8 cellular contexts compared by ENCODE assay signal in genomic region chr2:37083873-37084792, GRCh38. TPM values are rescaled to one million over a fixed set of nuclear protein-coding genes. Genes with fewer than 3 reads are reported as not detected.
DNase-seq lines count a peak whose midpoint lies in the region; ATAC-seq, FAIRE-seq and TF ChIP-seq lines count a peak whose summit lies in the region.

GPATCH11 (plus strand) TSS chr2:37084518; CDS start chr2:37088382, 3,864 bp downstream.
HEATR5B (minus strand) TSS chr2:37084372; CDS start chr2:37083414, 958 bp downstream.

- DNase-seq in Caco-2 = peak; percentile 98 to 99
- peak; percentile 99 for DNase-seq in HTR-8/SVneo (ENCODE audit: insufficient read length, low spot score)
- peak; percentile 90 for DNase-seq in NOMO-1 treated with DMSO at 0.1 percent for 48 hours (lab: John Stamatoyannopoulos, UW; ENCODE audit: unreplicated experiment)
- peak; percentile 75 to 83 (median 83) for DNase-seq in activated CD8-positive, alpha-beta memory T cell treated with anti-CD3 and anti-CD28 coated beads for 48 hours (ENCODE audit: low read depth in 2 of 3, low spot score in 2 of 3)
- peak; percentile 99 for DNase-seq in endothelial cell of umbilical vein (ENCODE audit: low read depth, low spot score)
- peak; percentile 91 to 96 for DNase-seq in mesothelial cell of epicardium (ENCODE audit: low spot score in 2 of 2, unreplicated experiment in 2 of 2)
- DNase-seq in stimulated activated CD8-positive, alpha-beta memory T cell treated with anti-CD3 and anti-CD28 coated beads, Interleukin-15, amount 100 ng/mL, for 48 hours (ENCODE audit: low read depth in 2 of 2) = peak; percentile 90 to 91

- H2AFZ ChIP-seq in endothelial cell of umbilical vein (ENCODE audit: low read depth, low read length) = peak within 1 kb of the TSS; percentile 98

- TF ChIP-seq CTCF in Caco-2 (IDR thresholded peaks at IDR 0.05; ENCODE audit: insufficient read depth in 1 of 2, low read depth in 1 of 2, low read length in 1 of 2, severe bottlenecking in 1 of 2, unreplicated experiment in 1 of 2) = no peak
- no peak for TF ChIP-seq CTCF in endothelial cell of umbilical vein (IDR thresholded peaks at IDR 0.05; ENCODE audit: extremely low read depth in 1 of 2, insufficient read depth in 1 of 2, low read depth in 1 of 2, low read length in 2 of 2)
- TF ChIP-seq CTCF in mesothelial cell of epicardium (IDR thresholded peaks at IDR 0.05; ENCODE audit: unreplicated experiment) = no peak

- POLR2A ChIA-PET in Caco-2 (lab: Charles Lee) (interaction anchor here (0.5 to 1.3 kb wide), 5 partner anchors 35 to 117 kb away, joined by 3 to 7 read pairs (median 3); partner anchors contain the start of genes CEBPZOS and EIF2AK2), endothelial cell of umbilical vein (lab: Charles Lee) (no interaction called here)

- H3K4me3 Mint-ChIP-seq in Caco-2 (ENCODE audit: unreplicated experiment) (no peak within 1 kb of the TSS), mesothelial cell of epicardium (no peak within 1 kb of the TSS)

- H3K27ac Mint-ChIP-seq in Caco-2 (ENCODE audit: unreplicated experiment) (no peak within 1 kb of the TSS), mesothelial cell of epicardium (no peak within 1 kb of the TSS)

- FAIRE-seq in HTR-8/SVneo (lab: Jason Lieb, UNC) = peak; percentile 86
- FAIRE-seq in endothelial cell of umbilical vein (lab: Jason Lieb, UNC) = peak; percentile 93

- H3K4me1 ChIP-seq in Caco-2 (peaks cover 16% of the 10 kb centered on the region), endothelial cell of umbilical vein (ENCODE audit: control insufficient read depth, extremely low read depth, insufficient read depth, low read length) (peaks cover 32% of the 10 kb centered on the region)

- no peaks in the 10 kb centered on the region for H3K9me3 ChIP-seq in Caco-2
- no peaks in the 10 kb centered on the region for H3K9me3 ChIP-seq in endothelial cell of umbilical vein (replicated peaks; ENCODE audit: control insufficient read depth, insufficient read depth, low read length)

- intact Hi-C loops in Caco-2 (cut with micrococcal nuclease; ENCODE audit: unreplicated experiment) (loop anchor here (1.0 to 5.0 kb wide), 2 partner anchors 117 to 304 kb away; partner anchors contain the start of gene STRN), endothelial cell of umbilical vein (cut with micrococcal nuclease) (loop anchor here (5.0 kb wide), 1 partner anchor 117 kb away; the partner anchor contains the start of gene STRN)

- dilution Hi-C loops in endothelial cell of umbilical vein (cut with MboI; ENCODE audit: extremely low pct_ligation_motif_present, low sequenced_read_pairs) = no loop called here

- H3K4me1 Mint-ChIP-seq in Caco-2 (ENCODE audit: low read depth, unreplicated experiment) (peaks cover 8% of the 10 kb centered on the region), mesothelial cell of epicardium (peaks cover 4% of the 10 kb centered on the region)

- TF ChIP-seq POLR2A in endothelial cell of umbilical vein (IDR thresholded peaks at IDR 0.05; ENCODE audit: low read depth, low read length) = peak; percentile 73

- H3K9me3 Mint-ChIP-seq in Caco-2 (ENCODE audit: unreplicated experiment) (no peaks in the 10 kb centered on the region), mesothelial cell of epicardium (no peaks in the 10 kb centered on the region)

- H3K9me1 ChIP-seq in endothelial cell of umbilical vein (replicated peaks; ENCODE audit: control insufficient read depth, extremely low read depth, insufficient read depth, low read length) = no peaks in the 10 kb centered on the region

- no peaks in the 10 kb centered on the region for H4K20me1 ChIP-seq in endothelial cell of umbilical vein (replicated peaks; ENCODE audit: control insufficient read depth, extremely low read depth, insufficient read depth, low read length)

- peak within 1 kb of the TSS; percentile 76 for H3K9ac ChIP-seq in endothelial cell of umbilical vein (replicated peaks; ENCODE audit: extremely low read depth, insufficient read depth, low read length)

- BruUV-seq in Caco-2 (replicated peaks; lab: Mats Ljungman, UMichigan) (no TSS peak), endothelial cell of umbilical vein (replicated peaks; lab: Mats Ljungman, UMichigan) (TSS peak; percentile 54)

- peak; percentile 76 for ATAC-seq in GM21381 (IDR thresholded peaks at IDR 0.05; ENCODE audit: unreplicated experiment)

- H3K27me3 ChIP-seq in Caco-2 (replicated peaks; ENCODE audit: control insufficient read depth, insufficient read depth, low read length) = no peaks in the 10 kb centered on the region
- H3K27me3 ChIP-seq in endothelial cell of umbilical vein (ENCODE audit: control insufficient read depth in 2 of 2, insufficient read depth in 2 of 2, low read length in 2 of 2) = no peaks in the 10 kb centered on the region

- peak within 1 kb of the TSS; percentile 78 for H3K4me3 ChIP-seq in Caco-2 (ENCODE audit: low read depth, low read length)
- peak within 1 kb of the TSS; percentile 54 to 99 (median 82) for H3K4me3 ChIP-seq in endothelial cell of umbilical vein (replicated peaks in 1 of 3; ENCODE audit: insufficient read depth in 1 of 3, low read depth in 1 of 3, low read length in 3 of 3)

- no peaks in the 10 kb centered on the region for H3K36me3 ChIP-seq in Caco-2 (ENCODE audit: control insufficient read depth, insufficient read depth, low read length)
- H3K36me3 ChIP-seq in endothelial cell of umbilical vein (ENCODE audit: control insufficient read depth in 2 of 2, extremely low read depth in 1 of 2, insufficient read depth in 2 of 2, low read length in 2 of 2) = peaks cover 0 to 3% of the 10 kb centered on the region in 2 experiments

- H3K27me3 Mint-ChIP-seq in Caco-2 (ENCODE audit: insufficient read depth, unreplicated experiment) = no peaks in the 10 kb centered on the region
- H3K27me3 Mint-ChIP-seq in mesothelial cell of epicardium (ENCODE audit: low read depth) = no peaks in the 10 kb centered on the region

- CTCF ChIA-PET in Caco-2 (lab: Charles Lee) = interaction anchor here (0.7 to 1.2 kb wide), 3 partner anchors 8 to 305 kb away, joined by 3 to 4 read pairs (median 3); no protein-coding TSS in a partner anchor
- CTCF ChIA-PET in endothelial cell of umbilical vein (lab: Charles Lee) = no interaction called here

- H3K36me3 Mint-ChIP-seq in Caco-2 (ENCODE audit: insufficient read depth, unreplicated experiment) = peaks cover 10% of the 10 kb centered on the region
- peaks cover 17% of the 10 kb centered on the region for H3K36me3 Mint-ChIP-seq in mesothelial cell of epicardium

- H3K4me2 ChIP-seq in endothelial cell of umbilical vein (ENCODE audit: insufficient read depth, low read length) = peak within 1 kb of the TSS; percentile 98

- peak within 1 kb of the TSS; percentile 42 for H3K27ac ChIP-seq in endothelial cell of umbilical vein (ENCODE audit: insufficient read depth, low read depth, low read length)

- H3K79me2 ChIP-seq in endothelial cell of umbilical vein (ENCODE audit: control insufficient read depth, insufficient read depth, low read length) = peaks cover 11% of the 10 kb centered on the region

TF ChIP-seq in endothelial cell of umbilical vein, 7 proteins besides CTCF, POLR2A, EP300 and RAD21:
- TF ChIP-seq POLR2AphosphoS5 (IDR thresholded peaks at IDR 0.05; ENCODE audit: insufficient read depth, low read depth, low read length) (peak; percentile 59), FOS (IDR thresholded peaks at IDR 0.05; ENCODE audit: borderline replicate concordance, insufficient read depth, low read length) (no peak), MYC (IDR thresholded peaks at IDR 0.05; ENCODE audit: low read depth, low read length) (no peak), JUN (IDR thresholded peaks at IDR 0.05; ENCODE audit: borderline replicate concordance, insufficient read depth, insufficient read length, low read depth) (no peak)
- TF ChIP-seq, protein P1, sequence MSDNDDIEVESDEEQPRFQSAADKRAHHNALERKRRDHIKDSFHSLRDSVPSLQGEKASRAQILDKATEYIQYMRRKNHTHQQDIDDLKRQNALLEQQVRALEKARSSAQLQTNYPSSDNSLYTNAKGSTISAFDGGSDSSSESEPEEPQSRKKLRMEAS (IDR thresholded peaks at IDR 0.05; ENCODE audit: insufficient read depth, insufficient read length) = no peak

RNA-seq across cellular contexts. Expression of gene GPATCH11, which starts in this region (rescaled TPM):
- total RNA-seq in Caco-2 (2022) = 7.5 and 8.3 TPM in 2 replicates
- 10.2 and 12.1 TPM in 2 replicates for total RNA-seq in endothelial cell of umbilical vein
- 1.4 and 2.1 TPM in 2 replicates for polyA plus RNA-seq in endothelial cell of umbilical vein
- 3.6 and 3.9 TPM in 2 replicates for polyA plus RNA-seq in endothelial cell of umbilical vein (2011; cell fraction: cytosol; rRNA removed)
- polyA plus RNA-seq in endothelial cell of umbilical vein (2011; cell fraction: nucleus; rRNA removed) = 1.5 and 2.8 TPM in 2 replicates
- 8.3 and 10.2 TPM in 2 replicates for polyA plus RNA-seq in endothelial cell of umbilical vein (2012)
- polyA minus RNA-seq in endothelial cell of umbilical vein = 2.3 and 2.6 TPM in 2 replicates
- 2.9 TPM for polyA minus RNA-seq in endothelial cell of umbilical vein (2011; cell fraction: cytosol; rRNA and poly(A)+ RNA removed)
- polyA minus RNA-seq in endothelial cell of umbilical vein (2011; cell fraction: nucleus; rRNA and poly(A)+ RNA removed) = 1.1 and 2.1 TPM in 2 replicates
- total RNA-seq in mesothelial cell of epicardium = 3.6 to 4.9 TPM (median 4.6 TPM) in 3 replicates

RNA-seq across cellular contexts. Expression of gene HEATR5B, which starts in this region (rescaled TPM):
- total RNA-seq in Caco-2 (2022) = 15.3 and 16.1 TPM in 2 replicates
- total RNA-seq in endothelial cell of umbilical vein = 19.4 and 22.5 TPM in 2 replicates
- 14.0 and 16.1 TPM in 2 replicates for polyA plus RNA-seq in endothelial cell of umbilical vein
- 8.6 and 10.7 TPM in 2 replicates for polyA plus RNA-seq in endothelial cell of umbilical vein (2011; cell fraction: cytosol; rRNA removed)
- polyA plus RNA-seq in endothelial cell of umbilical vein (2011; cell fraction: nucleus; rRNA removed) = 63.8 and 79.5 TPM in 2 replicates
- 13.5 and 16.1 TPM in 2 replicates for polyA plus RNA-seq in endothelial cell of umbilical vein (2012)
- 46.9 TPM in 2 replicates for polyA minus RNA-seq in endothelial cell of umbilical vein
- polyA minus RNA-seq in endothelial cell of umbilical vein (2011; cell fraction: cytosol; rRNA and poly(A)+ RNA removed) = 9.4 TPM
- polyA minus RNA-seq in endothelial cell of umbilical vein (2011; cell fraction: nucleus; rRNA and poly(A)+ RNA removed) = 48.2 and 77.6 TPM in 2 replicates
- 19.3 to 22.7 TPM (median 20.4 TPM) in 3 replicates for total RNA-seq in mesothelial cell of epicardium

Comparison
In these comparisons a context has a peak if more than half of its experiments do, and no peak if none do; other contexts are left out.
1. Peak in every context shown above with its lines: DNase-seq, ATAC-seq, H3K4me3 ChIP-seq and H3K27ac ChIP-seq.